In the genomic region with DNA sequence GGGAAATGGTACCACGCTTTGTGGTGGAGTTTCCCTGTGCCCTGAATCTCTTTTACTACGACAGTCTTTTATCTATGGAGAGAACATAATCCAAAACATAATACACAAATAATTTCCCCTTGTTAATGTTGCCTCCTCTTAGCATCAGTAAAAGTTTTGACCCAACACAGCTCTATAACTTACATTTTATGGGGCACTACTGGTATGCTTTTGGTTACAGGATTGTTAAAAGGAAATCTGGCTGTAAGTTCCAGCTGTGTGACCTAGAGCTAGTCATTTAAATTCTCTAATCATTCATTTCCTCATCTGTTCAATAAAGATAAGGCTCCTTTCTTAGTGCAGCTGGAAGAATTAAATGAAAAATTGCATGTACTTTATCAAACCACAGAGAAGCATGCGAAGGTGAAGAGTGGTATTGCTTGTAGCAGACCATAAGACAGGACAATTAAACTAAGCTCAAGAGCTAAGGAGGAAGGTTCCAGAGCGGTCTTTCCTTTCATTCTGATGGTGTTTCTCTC, we compare ENCODE assay signal across 1 cellular context.
TF ChIP-seq lines count a peak whose summit lies in the region.

No MANE protein-coding gene starts in this region.

TF ChIP-seq in K562, 482 proteins besides CTCF, POLR2A, EP300 and RAD21 (continued from another document and continues in another):
- TF ChIP-seq, protein P1, sequence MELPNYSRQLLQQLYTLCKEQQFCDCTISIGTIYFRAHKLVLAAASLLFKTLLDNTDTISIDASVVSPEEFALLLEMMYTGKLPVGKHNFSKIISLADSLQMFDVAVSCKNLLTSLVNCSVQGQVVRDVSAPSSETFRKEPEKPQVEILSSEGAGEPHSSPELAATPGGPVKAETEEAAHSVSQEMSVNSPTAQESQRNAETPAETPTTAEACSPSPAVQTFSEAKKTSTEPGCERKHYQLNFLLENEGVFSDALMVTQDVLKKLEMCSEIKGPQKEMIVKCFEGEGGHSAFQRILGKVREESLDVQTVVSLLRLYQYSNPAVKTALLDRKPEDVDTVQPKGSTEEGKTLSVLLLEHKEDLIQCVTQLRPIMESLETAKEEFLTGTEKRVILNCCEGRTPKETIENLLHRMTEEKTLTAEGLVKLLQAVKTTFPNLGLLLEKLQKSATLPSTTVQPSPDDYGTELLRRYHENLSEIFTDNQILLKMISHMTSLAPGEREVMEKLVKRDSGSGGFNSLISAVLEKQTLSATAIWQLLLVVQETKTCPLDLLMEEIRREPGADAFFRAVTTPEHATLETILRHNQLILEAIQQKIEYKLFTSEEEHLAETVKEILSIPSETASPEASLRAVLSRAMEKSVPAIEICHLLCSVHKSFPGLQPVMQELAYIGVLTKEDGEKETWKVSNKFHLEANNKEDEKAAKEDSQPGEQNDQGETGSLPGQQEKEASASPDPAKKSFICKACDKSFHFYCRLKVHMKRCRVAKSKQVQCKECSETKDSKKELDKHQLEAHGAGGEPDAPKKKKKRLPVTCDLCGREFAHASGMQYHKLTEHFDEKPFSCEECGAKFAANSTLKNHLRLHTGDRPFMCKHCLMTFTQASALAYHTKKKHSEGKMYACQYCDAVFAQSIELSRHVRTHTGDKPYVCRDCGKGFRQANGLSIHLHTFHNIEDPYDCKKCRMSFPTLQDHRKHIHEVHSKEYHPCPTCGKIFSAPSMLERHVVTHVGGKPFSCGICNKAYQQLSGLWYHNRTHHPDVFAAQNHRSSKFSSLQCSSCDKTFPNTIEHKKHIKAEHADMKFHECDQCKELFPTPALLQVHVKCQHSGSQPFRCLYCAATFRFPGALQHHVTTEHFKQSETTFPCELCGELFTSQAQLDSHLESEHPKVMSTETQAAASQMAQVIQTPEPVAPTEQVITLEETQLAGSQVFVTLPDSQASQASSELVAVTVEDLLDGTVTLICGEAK (IDR thresholded peaks at IDR 0.05) = no peak
- TF ChIP-seq, protein P1 (CRISPR knock-in tag; IDR thresholded peaks at IDR 0.05) = no peak
- TF ChIP-seq CXXC5 (CRISPR knock-in tag; IDR thresholded peaks at IDR 0.05) (no peak), XRCC3 (IDR thresholded peaks at IDR 0.05) (no peak), YBX1 (IDR thresholded peaks at IDR 0.05) (no peak), HDAC2 (IDR thresholded peaks at IDR 0.05) (no peak), ZNF589 (CRISPR knock-in tag; IDR thresholded peaks at IDR 0.05; ENCODE audit: low read depth) (peak; percentile 45; the same call in 1 of the 2 replicates), IFI16 (CRISPR knock-in tag; IDR thresholded peaks at IDR 0.05) (no peak), KLF16 (IDR thresholded peaks at IDR 0.05) (peak; percentile 71; the same call in 1 of the 2 replicates), RCOR1 (IDR thresholded peaks at IDR 0.05; ENCODE audit: borderline replicate concordance in 1 of 2, low read depth in 2 of 2, low read length in 2 of 2) (peak in 1 of 2 experiments; percentile 56; a peak in 2 of 4 replicates), DACH1 (IDR thresholded peaks at IDR 0.05; ENCODE audit: partially characterized antibody) (no peak), ZNF584 (CRISPR knock-in tag; IDR thresholded peaks at IDR 0.05; ENCODE audit: low read depth) (no peak), HCFC1 (IDR thresholded peaks at IDR 0.05; ENCODE audit: low read depth, low read length) (no peak), NR2C1 (IDR thresholded peaks at IDR 0.05) (no peak), NR2C1 (tag; IDR thresholded peaks at IDR 0.05) (no peak), HMG20A (CRISPR knock-in tag; conservative IDR thresholded peaks at IDR 0.05) (no peak), ZBTB17 (CRISPR knock-in tag; IDR thresholded peaks at IDR 0.05) (no peak), HOXB6 (CRISPR knock-in tag; IDR thresholded peaks at IDR 0.05; ENCODE audit: borderline replicate concordance) (no peak), ZNF212 (CRISPR knock-in tag; IDR thresholded peaks at IDR 0.05) (no peak), MEIS2 (IDR thresholded peaks at IDR 0.05; ENCODE audit: partially characterized antibody) (peak; percentile 79)
- TF ChIP-seq, protein P2, sequence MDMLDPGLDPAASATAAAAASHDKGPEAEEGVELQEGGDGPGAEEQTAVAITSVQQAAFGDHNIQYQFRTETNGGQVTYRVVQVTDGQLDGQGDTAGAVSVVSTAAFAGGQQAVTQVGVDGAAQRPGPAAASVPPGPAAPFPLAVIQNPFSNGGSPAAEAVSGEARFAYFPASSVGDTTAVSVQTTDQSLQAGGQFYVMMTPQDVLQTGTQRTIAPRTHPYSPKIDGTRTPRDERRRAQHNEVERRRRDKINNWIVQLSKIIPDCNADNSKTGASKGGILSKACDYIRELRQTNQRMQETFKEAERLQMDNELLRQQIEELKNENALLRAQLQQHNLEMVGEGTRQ (CRISPR knock-in tag; IDR thresholded peaks at IDR 0.05) = no peak
- TF ChIP-seq, protein P3, sequence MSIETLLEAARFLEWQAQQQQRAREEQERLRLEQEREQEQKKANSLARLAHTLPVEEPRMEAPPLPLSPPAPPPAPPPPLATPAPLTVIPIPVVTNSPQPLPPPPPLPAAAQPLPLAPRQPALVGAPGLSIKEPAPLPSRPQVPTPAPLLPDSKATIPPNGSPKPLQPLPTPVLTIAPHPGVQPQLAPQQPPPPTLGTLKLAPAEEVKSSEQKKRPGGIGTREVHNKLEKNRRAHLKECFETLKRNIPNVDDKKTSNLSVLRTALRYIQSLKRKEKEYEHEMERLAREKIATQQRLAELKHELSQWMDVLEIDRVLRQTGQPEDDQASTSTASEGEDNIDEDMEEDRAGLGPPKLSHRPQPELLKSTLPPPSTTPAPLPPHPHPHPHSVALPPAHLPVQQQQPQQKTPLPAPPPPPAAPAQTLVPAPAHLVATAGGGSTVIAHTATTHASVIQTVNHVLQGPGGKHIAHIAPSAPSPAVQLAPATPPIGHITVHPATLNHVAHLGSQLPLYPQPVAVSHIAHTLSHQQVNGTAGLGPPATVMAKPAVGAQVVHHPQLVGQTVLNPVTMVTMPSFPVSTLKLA (conservative IDR thresholded peaks at IDR 0.05) = no peak
- TF ChIP-seq, protein P4, sequence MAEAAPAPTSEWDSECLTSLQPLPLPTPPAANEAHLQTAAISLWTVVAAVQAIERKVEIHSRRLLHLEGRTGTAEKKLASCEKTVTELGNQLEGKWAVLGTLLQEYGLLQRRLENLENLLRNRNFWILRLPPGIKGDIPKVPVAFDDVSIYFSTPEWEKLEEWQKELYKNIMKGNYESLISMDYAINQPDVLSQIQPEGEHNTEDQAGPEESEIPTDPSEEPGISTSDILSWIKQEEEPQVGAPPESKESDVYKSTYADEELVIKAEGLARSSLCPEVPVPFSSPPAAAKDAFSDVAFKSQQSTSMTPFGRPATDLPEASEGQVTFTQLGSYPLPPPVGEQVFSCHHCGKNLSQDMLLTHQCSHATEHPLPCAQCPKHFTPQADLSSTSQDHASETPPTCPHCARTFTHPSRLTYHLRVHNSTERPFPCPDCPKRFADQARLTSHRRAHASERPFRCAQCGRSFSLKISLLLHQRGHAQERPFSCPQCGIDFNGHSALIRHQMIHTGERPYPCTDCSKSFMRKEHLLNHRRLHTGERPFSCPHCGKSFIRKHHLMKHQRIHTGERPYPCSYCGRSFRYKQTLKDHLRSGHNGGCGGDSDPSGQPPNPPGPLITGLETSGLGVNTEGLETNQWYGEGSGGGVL (CRISPR knock-in tag; IDR thresholded peaks at IDR 0.05) = no peak
- TF ChIP-seq, protein P5, sequence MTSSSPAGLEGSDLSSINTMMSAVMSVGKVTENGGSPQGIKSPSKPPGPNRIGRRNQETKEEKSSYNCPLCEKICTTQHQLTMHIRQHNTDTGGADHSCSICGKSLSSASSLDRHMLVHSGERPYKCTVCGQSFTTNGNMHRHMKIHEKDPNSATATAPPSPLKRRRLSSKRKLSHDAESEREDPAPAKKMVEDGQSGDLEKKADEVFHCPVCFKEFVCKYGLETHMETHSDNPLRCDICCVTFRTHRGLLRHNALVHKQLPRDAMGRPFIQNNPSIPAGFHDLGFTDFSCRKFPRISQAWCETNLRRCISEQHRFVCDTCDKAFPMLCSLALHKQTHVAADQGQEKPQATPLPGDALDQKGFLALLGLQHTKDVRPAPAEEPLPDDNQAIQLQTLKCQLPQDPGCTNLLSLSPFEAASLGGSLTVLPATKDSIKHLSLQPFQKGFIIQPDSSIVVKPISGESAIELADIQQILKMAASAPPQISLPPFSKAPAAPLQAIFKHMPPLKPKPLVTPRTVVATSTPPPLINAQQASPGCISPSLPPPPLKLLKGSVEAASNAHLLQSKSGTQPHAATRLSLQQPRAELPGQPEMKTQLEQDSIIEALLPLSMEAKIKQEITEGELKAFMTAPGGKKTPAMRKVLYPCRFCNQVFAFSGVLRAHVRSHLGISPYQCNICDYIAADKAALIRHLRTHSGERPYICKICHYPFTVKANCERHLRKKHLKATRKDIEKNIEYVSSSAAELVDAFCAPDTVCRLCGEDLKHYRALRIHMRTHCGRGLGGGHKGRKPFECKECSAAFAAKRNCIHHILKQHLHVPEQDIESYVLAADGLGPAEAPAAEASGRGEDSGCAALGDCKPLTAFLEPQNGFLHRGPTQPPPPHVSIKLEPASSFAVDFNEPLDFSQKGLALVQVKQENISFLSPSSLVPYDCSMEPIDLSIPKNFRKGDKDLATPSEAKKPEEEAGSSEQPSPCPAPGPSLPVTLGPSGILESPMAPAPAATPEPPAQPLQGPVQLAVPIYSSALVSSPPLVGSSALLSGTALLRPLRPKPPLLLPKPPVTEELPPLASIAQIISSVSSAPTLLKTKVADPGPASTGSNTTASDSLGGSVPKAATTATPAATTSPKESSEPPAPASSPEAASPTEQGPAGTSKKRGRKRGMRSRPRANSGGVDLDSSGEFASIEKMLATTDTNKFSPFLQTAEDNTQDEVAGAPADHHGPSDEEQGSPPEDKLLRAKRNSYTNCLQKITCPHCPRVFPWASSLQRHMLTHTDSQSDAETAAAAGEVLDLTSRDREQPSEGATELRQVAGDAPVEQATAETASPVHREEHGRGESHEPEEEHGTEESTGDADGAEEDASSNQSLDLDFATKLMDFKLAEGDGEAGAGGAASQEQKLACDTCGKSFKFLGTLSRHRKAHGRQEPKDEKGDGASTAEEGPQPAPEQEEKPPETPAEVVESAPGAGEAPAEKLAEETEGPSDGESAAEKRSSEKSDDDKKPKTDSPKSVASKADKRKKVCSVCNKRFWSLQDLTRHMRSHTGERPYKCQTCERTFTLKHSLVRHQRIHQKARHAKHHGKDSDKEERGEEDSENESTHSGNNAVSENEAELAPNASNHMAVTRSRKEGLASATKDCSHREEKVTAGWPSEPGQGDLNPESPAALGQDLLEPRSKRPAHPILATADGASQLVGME (CRISPR knock-in tag; IDR thresholded peaks at IDR 0.05) = no peak
- TF ChIP-seq, protein P6, sequence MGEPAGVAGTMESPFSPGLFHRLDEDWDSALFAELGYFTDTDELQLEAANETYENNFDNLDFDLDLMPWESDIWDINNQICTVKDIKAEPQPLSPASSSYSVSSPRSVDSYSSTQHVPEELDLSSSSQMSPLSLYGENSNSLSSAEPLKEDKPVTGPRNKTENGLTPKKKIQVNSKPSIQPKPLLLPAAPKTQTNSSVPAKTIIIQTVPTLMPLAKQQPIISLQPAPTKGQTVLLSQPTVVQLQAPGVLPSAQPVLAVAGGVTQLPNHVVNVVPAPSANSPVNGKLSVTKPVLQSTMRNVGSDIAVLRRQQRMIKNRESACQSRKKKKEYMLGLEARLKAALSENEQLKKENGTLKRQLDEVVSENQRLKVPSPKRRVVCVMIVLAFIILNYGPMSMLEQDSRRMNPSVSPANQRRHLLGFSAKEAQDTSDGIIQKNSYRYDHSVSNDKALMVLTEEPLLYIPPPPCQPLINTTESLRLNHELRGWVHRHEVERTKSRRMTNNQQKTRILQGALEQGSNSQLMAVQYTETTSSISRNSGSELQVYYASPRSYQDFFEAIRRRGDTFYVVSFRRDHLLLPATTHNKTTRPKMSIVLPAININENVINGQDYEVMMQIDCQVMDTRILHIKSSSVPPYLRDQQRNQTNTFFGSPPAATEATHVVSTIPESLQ (CRISPR knock-in tag; IDR thresholded peaks at IDR 0.05) = no peak
